In genomic region chr1:6385673-6386191, GRCh38 we compare ENCODE assay signal across 8 cellular contexts.
DNase-seq lines count a peak whose midpoint lies in the region; ATAC-seq lines count a peak whose summit lies in the region.

No MANE protein-coding gene starts in this region.

- ATAC-seq in HG03139 (IDR thresholded peaks at IDR 0.05; ENCODE audit: unreplicated experiment) (no peak), HG03460 (IDR thresholded peaks at IDR 0.05; ENCODE audit: unreplicated experiment) (no peak), GM21529 (IDR thresholded peaks at IDR 0.05; ENCODE audit: unreplicated experiment) (no peak), HG02840 (IDR thresholded peaks at IDR 0.05; ENCODE audit: low FRiP score, unreplicated experiment) (no peak)

- DNase-seq in 8988T (peak; percentile 49), NCI-H1092 (lab: John Stamatoyannopoulos, UW) (peak; percentile 77), cerebellar cortex (ENCODE audit: low spot score) (peak; percentile 64), kidney tubule cell (ENCODE audit: low spot score) (peak; percentile 92)
